Comparison of ENCODE assay signal across 9 cellular contexts in genomic region chr20:17557675-17558006, GRCh38. TPM values are rescaled to one million over a fixed set of nuclear protein-coding genes. Genes with fewer than 3 reads are reported as not detected.
DNase-seq lines count a peak whose midpoint lies in the region; ATAC-seq, FAIRE-seq and TF ChIP-seq lines count a peak whose summit lies in the region.
"Had no signal": no experiment of that assay in that cellular context is flagged by ENCODE, and none has a peak within 500 bp of the region (broad histone marks: within the 10 kb centered on the region; RNA-seq: fewer than 3 reads in every experiment).

No MANE protein-coding gene starts in this region.

- H3K27ac ChIP-seq in SJCRH30 = peak overlapping the region; percentile 37
- peak overlapping the region in 1 of 2 donors; percentile 86 for H3K27ac ChIP-seq in small intestine (ENCODE audit: low read depth in 1 of 2, low read length in 1 of 2)

- H3K27me3 ChIP-seq in SJCRH30 (no peaks in the 10 kb centered on the region), small intestine (ENCODE audit: control insufficient read depth in 2 of 2, insufficient read depth in 2 of 2, low read length in 2 of 2) (no peaks in the 10 kb centered on the region), HAP-1 (ENCODE audit: low read depth) (no peaks in the 10 kb centered on the region)

- no peaks in the 10 kb centered on the region for H3K36me3 ChIP-seq in SJCRH30
- H3K36me3 ChIP-seq in small intestine (ENCODE audit: control insufficient read depth in 2 of 2, insufficient read depth in 2 of 2, low read length in 2 of 2) = no peaks in the 10 kb centered on the region
- no peaks in the 10 kb centered on the region for H3K36me3 ChIP-seq in HAP-1 (replicated peaks)

- H3K4me3 ChIP-seq in SJCRH30 (no peak overlapping the region), fibroblast of villous mesenchyme (ENCODE audit: low read depth, low read length) (no peak overlapping the region), small intestine (ENCODE audit: low read depth in 1 of 2, low read length in 2 of 2) (no peak overlapping the region), HAP-1 (no peak overlapping the region)

- H3K9me3 ChIP-seq in SJCRH30 (replicated peaks) (no peaks in the 10 kb centered on the region), small intestine (ENCODE audit: control insufficient read depth, low read depth) (no peaks in the 10 kb centered on the region), HAP-1 (no peaks in the 10 kb centered on the region)

- TF ChIP-seq POLR2A in H54 (IDR thresholded peaks at IDR 0.05; ENCODE audit: low read depth, low read length) = no peak

- no peak for DNase-seq in H54 (ENCODE audit: insufficient read length, low spot score)
- peak; percentile 23 to 62 for DNase-seq in SJCRH30
- DNase-seq in fibroblast of villous mesenchyme (ENCODE audit: low read depth) = peak; percentile 84
- peak; percentile 52 for DNase-seq in small intestine
- DNase-seq in HAP-1 (ENCODE audit: low spot score in 2 of 2) = no peak
- DNase-seq in NCI-H69 (lab: John Stamatoyannopoulos, UW) = no peak
- no peak for DNase-seq in RPMI8226
- DNase-seq: activated CD4-positive, CD25-positive, alpha-beta regulatory T cell had no signal

- in situ Hi-C loops in HAP-1 (cut with MboI; ENCODE audit: low sequenced_read_pairs) = no loop called here

- no peak for ATAC-seq in GM18909 (IDR thresholded peaks at IDR 0.05; ENCODE audit: poor library complexity, unreplicated experiment)

- 21 to 36% (median 32%) methylated on average over 3 of the region's 3 CpGs for WGBS in small intestine, 3 donors

- peaks cover 25% of the 10 kb centered on the region for H3K4me1 ChIP-seq in SJCRH30
- peaks cover 0 to 7% of the 10 kb centered on the region in 2 donors for H3K4me1 ChIP-seq in small intestine (ENCODE audit: control insufficient read depth in 2 of 2, insufficient read depth in 1 of 2, low read depth in 1 of 2, low read length in 1 of 2)
- no peaks in the 10 kb centered on the region for H3K4me1 ChIP-seq in HAP-1

- FAIRE-seq in H54 (lab: Jason Lieb, UNC) (peak; percentile 66), small intestine (lab: Jason Lieb, UNC) (no peak)

- no peak for TF ChIP-seq CTCF in fibroblast of villous mesenchyme (IDR thresholded peaks at IDR 0.05; ENCODE audit: insufficient read depth, low read depth, low read length)

RNA-seq across cellular contexts. Expression of gene DSTN, which starts 12.2 kb away (rescaled TPM):
- 117 and 121 TPM in 2 replicates for total RNA-seq in SJCRH30 (2014; rRNA removed; shearing (Covaris generic))
- total RNA-seq in fibroblast of villous mesenchyme = 445 and 550 TPM in 2 replicates
- 100 to 1,000 TPM; 145 to 360 (median 189) TPM for polyA plus RNA-seq in small intestine

RNA-seq across cellular contexts. Expression of gene BFSP1, which starts 26.5 kb away (rescaled TPM):
- total RNA-seq in SJCRH30 (2014; rRNA removed; shearing (Covaris generic)) = not detected in 2 replicates
- total RNA-seq in fibroblast of villous mesenchyme = 2.9 and 4.7 TPM in 2 replicates
- polyA plus RNA-seq in small intestine = under 1 TPM in 1 of 3 donors, not detected in 2; 0.49 TPM

Comparison
In these comparisons a context has a peak if more than half of its experiments do, and no peak if none do; other contexts are left out.
1. DNase-seq: peak in SJCRH30 (2 of 2), fibroblast of villous mesenchyme (single experiment) and small intestine (single experiment); none in H54 (single experiment), HAP-1 (0 of 2), NCI-H69 (single experiment) and RPMI8226 (single experiment).